Comparison of ENCODE assay signal across 29 cellular contexts in genomic region chr12:124057691-124058090, GRCh38.
"Had no signal": no experiment of that assay in that cellular context is flagged by ENCODE, and none has a peak within 500 bp of the region (broad histone marks: within the 10 kb centered on the region; RNA-seq: fewer than 3 reads in every experiment).

No MANE protein-coding gene starts in this region.

- ATAC-seq: activated CD8-positive, alpha-beta memory T cell treated with anti-CD3 and anti-CD28 coated beads, Interleukin-2, amount 10 ng/mL, durations not matched to agents 7 days and 5 days; activated T-cell treated with anti-CD3 and anti-CD28 coated beads, Interleukin-2, amount 50 U/mL, for 4 hours; activated T-helper 17 cell treated with anti-CD3 and anti-CD28 coated beads, Interleukin-2, amount 50 U/mL, for 72 hours; Panc1; Right ventricle myocardium inferior; T-cell had no signal

- H3K4me3 ChIP-seq: breast epithelium, MG63, SK-N-MC had no signal

- H3K9me3 ChIP-seq: breast epithelium, MG63 had no signal

- H3K27me3 ChIP-seq: breast epithelium, MG63 had no signal

- H3K4me1 ChIP-seq: breast epithelium had no signal

- H3K27ac ChIP-seq: breast epithelium, SK-N-MC had no signal

- DNase-seq: activated B cell treated with CpG ODN at 0.5 μM for 24 hours; activated CD4-positive, alpha-beta T cell treated with anti-CD3 and anti-CD28 coated beads for 1 hour; activated CD4-positive, alpha-beta T cell treated with anti-CD3 and anti-CD28 coated beads, Interleukin-2, amount 10 ng/mL, durations not matched to agents 24 days and 14 days; activated CD4-positive, alpha-beta T cell treated with anti-CD3 and anti-CD28 coated beads, Interleukin-2, amount 50 U/mL, for 48 hours; activated CD8-positive, alpha-beta memory T cell treated with anti-CD3 and anti-CD28 coated beads, Interleukin-2, amount 10 ng/mL, durations not matched to agents 7 days and 5 days; activated gamma-delta T cell treated with Interleukin-2 at 50 U/mL for 16 hours; activated naive CD4-positive, alpha-beta T cell treated with anti-CD3 and anti-CD28 coated beads, Interleukin-2, amount 10 ng/mL, durations not matched to agents 7 days and 5 days; activated naive CD8-positive, alpha-beta T cell treated with anti-CD3 and anti-CD28 coated beads for 36 hours; activated T-cell treated with anti-CD3 and anti-CD28 coated beads, Interleukin-2, amount 50 U/mL, for 4 hours; aorta; caudate nucleus; MG63; MV-4-11; NCI-H146; NCI-H187 treated with DMSO at 0.1 percent for 48 hours; NCI-H2081 treated with DMSO at 0.1 percent for 48 hours; NCI-H524 treated with DMSO at 0.1 percent for 48 hours; NCI-H774; NK-92 treated with Interleukin-12 subunit alpha and Interleukin-12 subunit beta, amount 100 ng/mL, for 24 hours; OCI-M1; RPMI8226; T-cell; T-helper 2 cell; T1000 had no signal

- H3K36me3 ChIP-seq: breast epithelium, MG63 had no signal
